ENCODE assay signal across 11 cellular contexts in the genomic region with DNA sequence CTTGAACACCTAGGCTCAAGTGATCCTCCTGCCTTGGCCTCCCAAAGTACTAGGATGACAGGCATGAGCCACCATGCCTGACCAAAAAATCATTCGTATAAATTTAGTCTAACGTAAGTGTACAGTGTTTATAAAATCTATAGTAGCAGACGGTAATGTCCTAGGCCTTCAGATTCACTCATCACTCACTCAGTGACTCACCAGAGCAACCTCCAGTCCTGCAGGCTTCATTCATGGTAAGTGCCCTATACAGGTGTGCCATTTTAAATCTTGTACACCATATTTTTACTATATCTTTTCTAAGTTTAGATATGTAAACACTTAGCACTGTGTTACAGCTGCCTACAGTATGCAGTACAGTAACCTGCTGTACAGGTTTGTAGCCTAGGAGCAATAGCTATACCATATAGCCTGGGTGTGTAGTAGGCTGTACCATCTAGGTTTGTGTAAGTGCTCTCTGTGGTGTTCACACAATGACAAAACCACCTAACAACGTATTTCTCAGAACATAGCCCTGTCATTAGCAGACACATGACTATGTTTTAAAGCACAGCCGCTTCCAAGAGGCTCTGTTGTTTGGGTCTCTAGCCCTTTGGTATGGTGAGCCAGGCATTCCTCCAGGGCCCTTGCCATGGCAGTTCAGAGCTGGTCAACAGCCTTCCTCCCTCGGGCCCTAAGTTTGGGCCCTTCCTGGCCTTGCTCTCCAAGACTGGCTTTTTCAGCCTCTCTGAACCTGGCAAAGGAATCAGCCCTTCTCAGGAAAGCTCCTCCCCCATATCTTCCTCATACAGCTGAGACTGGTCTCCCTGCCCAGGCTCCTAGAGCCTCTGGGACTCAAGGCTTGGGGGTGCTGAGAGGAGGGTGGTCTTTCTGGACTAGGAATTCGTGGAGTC. TPM values are rescaled to one million over a fixed set of nuclear protein-coding genes. Genes with fewer than 3 reads are reported as not detected.
DNase-seq lines count a peak whose midpoint lies in the region; ATAC-seq and TF ChIP-seq lines count a peak whose summit lies in the region.
"Had no signal": no experiment of that assay in that cellular context is flagged by ENCODE, and none has a peak within 500 bp of the region (broad histone marks: within the 10 kb centered on the region; RNA-seq: fewer than 3 reads in every experiment).

No MANE protein-coding gene starts in this region.

- H3K36me3 Mint-ChIP-seq in activated naive CD8-positive, alpha-beta T cell treated with anti-CD3 and anti-CD28 coated beads for 36 hours: no peaks in the 10 kb centered on the region

- ATAC-seq in HG03520 (IDR thresholded peaks at IDR 0.05; ENCODE audit: unreplicated experiment): no peak
- ATAC-seq: left lobe of liver had no signal

- no peak overlapping the region for H3K4me3 Mint-ChIP-seq in activated naive CD8-positive, alpha-beta T cell treated with anti-CD3 and anti-CD28 coated beads for 36 hours
- H3K4me3 Mint-ChIP-seq: central memory CD8-positive, alpha-beta T cell had no signal

- H3K9me3 Mint-ChIP-seq in activated naive CD8-positive, alpha-beta T cell treated with anti-CD3 and anti-CD28 coated beads for 36 hours: no peaks in the 10 kb centered on the region
- H3K9me3 Mint-ChIP-seq: central memory CD8-positive, alpha-beta T cell had no signal

- H3K4me3 ChIP-seq in ACC112 (ENCODE audit: low read depth, low read length): no peak overlapping the region
- H3K4me3 ChIP-seq in ascending aorta: no peak overlapping the region
- no peak overlapping the region for H3K4me3 ChIP-seq in mesodermal cell (ENCODE audit: extremely low read depth, insufficient read depth, low read length, poor library complexity, severe bottlenecking)

- H3K27ac Mint-ChIP-seq in activated naive CD8-positive, alpha-beta T cell treated with anti-CD3 and anti-CD28 coated beads for 36 hours: no peak overlapping the region

- no peaks in the 10 kb centered on the region for H3K36me3 ChIP-seq in ACC112 (ENCODE audit: insufficient read depth, low read length)
- H3K36me3 ChIP-seq in ascending aorta: no peaks in the 10 kb centered on the region
- H3K36me3 ChIP-seq in mesodermal cell (ENCODE audit: control insufficient read depth, insufficient read depth, low read length): no peaks in the 10 kb centered on the region

- H3K4me1 Mint-ChIP-seq in activated naive CD8-positive, alpha-beta T cell treated with anti-CD3 and anti-CD28 coated beads for 36 hours: peaks cover 8% of the 10 kb centered on the region

- H3K4me1 ChIP-seq in ACC112 (ENCODE audit: control insufficient read depth, insufficient read depth, low read length, unreplicated experiment) (peaks cover 69% of the 10 kb centered on the region), ascending aorta (peaks cover 39 to 65% of the 10 kb centered on the region in 2 donors), mesodermal cell (ENCODE audit: control insufficient read depth, insufficient read depth, low read length, poor library complexity, severe bottlenecking) (peaks cover 48% of the 10 kb centered on the region)

- in situ Hi-C loops in G401 (cut with HindIII; ENCODE audit: low sequenced_read_pairs): no loop called here

- DNase-seq in ascending aorta (ENCODE audit: low spot score in 2 of 2) (no peak), G401 (ENCODE audit: low spot score) (no peak)
- no peak for DNase-seq in activated naive CD8-positive, alpha-beta T cell treated with anti-CD3 and anti-CD28 coated beads for 36 hours
- DNase-seq: NCI-H1436 treated with DMSO at 0.1 percent for 48 hours, SHP77 treated with DMSO at 0.1 percent for 48 hours had no signal

- peak overlapping the region; percentile 48 for H2AFZ ChIP-seq in ACC112 (ENCODE audit: low read length, unreplicated experiment)

- peaks cover 23% of the 10 kb centered on the region for H3K79me2 ChIP-seq in ACC112 (ENCODE audit: control insufficient read depth, insufficient read depth, low read length, unreplicated experiment)

- intact Hi-C loops in ascending aorta (cut with DNase I): loop anchor here (1.0 to 5.0 kb wide), 3 partner anchors 16 to 225 kb away; partner anchors contain the start of genes CCDC32, DISP2, IVD and RPUSD2

- H3K27ac ChIP-seq in ACC112 (ENCODE audit: low read depth, low read length) (peak overlapping the region; percentile 91), ascending aorta (peak overlapping the region; percentile 98 to 99), mesodermal cell (ENCODE audit: low read depth, low read length, severe bottlenecking) (peak overlapping the region; percentile 69)

- H3K9me3 ChIP-seq in ascending aorta (no peaks in the 10 kb centered on the region), mesodermal cell (ENCODE audit: control insufficient read depth, low read length) (no peaks in the 10 kb centered on the region)

- no peaks in the 10 kb centered on the region for H3K27me3 ChIP-seq in ACC112 (ENCODE audit: insufficient read depth, low read length)
- H3K27me3 ChIP-seq in ascending aorta: no peaks in the 10 kb centered on the region

- no peaks in the 10 kb centered on the region for H3K27me3 Mint-ChIP-seq in activated naive CD8-positive, alpha-beta T cell treated with anti-CD3 and anti-CD28 coated beads for 36 hours
- H3K27me3 Mint-ChIP-seq: central memory CD8-positive, alpha-beta T cell had no signal

- TF ChIP-seq CTCF in ascending aorta (IDR thresholded peaks at IDR 0.05): no peak

- WGBS in mesodermal cell (ENCODE audit: insufficient coverage in 2 of 2), 2 experiments: 76 to 89% methylated on average over 2 to 3 of the region's 7 CpGs

RNA-seq across cellular contexts. Expression of gene CCDC9B, which starts 1.9 kb away (rescaled TPM):
- 55.8 TPM for total RNA-seq in ascending aorta
- polyA plus RNA-seq in mesodermal cell (2013, experiment 1 of 2): 0.48 TPM
- polyA plus RNA-seq in mesodermal cell (2013, experiment 2 of 2): 0.46 TPM
- total RNA-seq in activated naive CD8-positive, alpha-beta T cell treated with anti-CD3 and anti-CD28 coated beads for 36 hours: under 1 TPM; 0.24 to 0.62 TPM
- 4.7 and 5.9 TPM in 2 replicates for total RNA-seq in G401 (2014; rRNA removed; shearing (Covaris generic))

RNA-seq across cellular contexts. Expression of gene PHGR1, which starts 8.2 kb away (rescaled TPM):
- total RNA-seq in ascending aorta: not detected
- polyA plus RNA-seq in mesodermal cell (2013, experiment 1 of 2): not detected
- polyA plus RNA-seq in mesodermal cell (2013, experiment 2 of 2): not detected
- total RNA-seq in activated naive CD8-positive, alpha-beta T cell treated with anti-CD3 and anti-CD28 coated beads for 36 hours: not detected
- total RNA-seq in G401 (2014; rRNA removed; shearing (Covaris generic)): not detected in 2 replicates
- total RNA-seq: activated CD8-positive, alpha-beta memory T cell treated with anti-CD3 and anti-CD28 coated beads for 36 hours; left lobe of liver had no signal

RNA-seq across cellular contexts. Expression of gene DISP2, which starts 15.4 kb away (rescaled TPM):
- total RNA-seq in ascending aorta: 0.32 TPM
- polyA plus RNA-seq in mesodermal cell (2013, experiment 1 of 2): 0.77 TPM
- polyA plus RNA-seq in mesodermal cell (2013, experiment 2 of 2): 1.8 TPM
- total RNA-seq in activated naive CD8-positive, alpha-beta T cell treated with anti-CD3 and anti-CD28 coated beads for 36 hours: under 1 TPM; 0.08 to 0.14 TPM
- total RNA-seq in G401 (2014; rRNA removed; shearing (Covaris generic)): 1.0 and 3.1 TPM in 2 replicates

RNA-seq across cellular contexts. Expression of gene INAFM2, which starts 19.2 kb away (rescaled TPM):
- total RNA-seq in ascending aorta: 69.8 TPM
- polyA plus RNA-seq in mesodermal cell (2013, experiment 1 of 2): 23.6 TPM
- polyA plus RNA-seq in mesodermal cell (2013, experiment 2 of 2): 24.0 TPM
- 10 to 100 TPM; 13.5 to 15.5 TPM for total RNA-seq in activated naive CD8-positive, alpha-beta T cell treated with anti-CD3 and anti-CD28 coated beads for 36 hours
- total RNA-seq in G401 (2014; rRNA removed; shearing (Covaris generic)): 203 TPM in 2 replicates

RNA-seq across cellular contexts. Expression of gene PLCB2, which starts 34.9 kb away (rescaled TPM):
- 6.9 TPM for total RNA-seq in ascending aorta
- 32.5 TPM for polyA plus RNA-seq in mesodermal cell (2013, experiment 1 of 2)
- polyA plus RNA-seq in mesodermal cell (2013, experiment 2 of 2): 19.1 TPM
- 10 to 100 TPM; 40.8 to 43.6 TPM for total RNA-seq in activated naive CD8-positive, alpha-beta T cell treated with anti-CD3 and anti-CD28 coated beads for 36 hours
- 99.6 and 145 TPM in 2 replicates for total RNA-seq in G401 (2014; rRNA removed; shearing (Covaris generic))
